ENCODE assay signal across 23 cellular contexts in genomic region chr3:45267097-45267496, GRCh38. TPM values are rescaled to one million over a fixed set of nuclear protein-coding genes. Genes with fewer than 3 reads are reported as not detected.
DNase-seq lines count a peak whose midpoint lies in the region; ATAC-seq and FAIRE-seq lines count a peak whose summit lies in the region.
"Had no signal": no experiment of that assay in that cellular context is flagged by ENCODE, and none has a peak within 500 bp of the region (broad histone marks: within the 10 kb centered on the region; RNA-seq: fewer than 3 reads in every experiment).

No MANE protein-coding gene starts in this region.

- H4K20me1 ChIP-seq in Karpas-422 (ENCODE audit: insufficient read depth, low read depth, low read length) = no peaks in the 10 kb centered on the region
- H4K20me1 ChIP-seq: BLaER1 treated with 17β-estradiol and CSF1 and Interleukin-3, amounts not matched to agents 10 nM and 100 nM had no signal

- H3K4me3 ChIP-seq in Karpas-422 (ENCODE audit: low read length) = no peak overlapping the region
- H3K4me3 ChIP-seq: A549; BLaER1 treated with 17β-estradiol and CSF1 and Interleukin-3, amounts not matched to agents 10 nM and 100 nM had no signal

- no peak overlapping the region for H2AFZ ChIP-seq in Karpas-422 (ENCODE audit: low read length)

- H3K4me1 ChIP-seq in Karpas-422 (ENCODE audit: low read length) = no peaks in the 10 kb centered on the region; the same call in 1 of the 2 replicates
- H3K4me1 ChIP-seq: A549, Caco-2 had no signal

- H3K9me2 ChIP-seq in Karpas-422 (replicated peaks; ENCODE audit: insufficient read depth, low read length) = no peaks in the 10 kb centered on the region

- peaks cover 5% of the 10 kb centered on the region for H3K4me1 Mint-ChIP-seq in activated CD4-positive, alpha-beta T cell treated with anti-CD3 and anti-CD28 coated beads for 36 hours
- H3K4me1 Mint-ChIP-seq in activated CD4-positive, alpha-beta T cell treated with anti-CD3 and anti-CD28 coated beads, Interleukin-2, amount 10 ng/mL, durations not matched to agents 7 days and 5 days = no peaks in the 10 kb centered on the region
- H3K4me1 Mint-ChIP-seq in activated naive CD4-positive, alpha-beta T cell treated with anti-CD3 and anti-CD28 coated beads, Interleukin-2, amount 50 U/mL, for 24 hours = no peaks in the 10 kb centered on the region
- no peaks in the 10 kb centered on the region for H3K4me1 Mint-ChIP-seq in activated T-helper 17 cell treated with anti-CD3 and anti-CD28 coated beads, Interleukin-2, amount 50 U/mL, for 72 hours
- H3K4me1 Mint-ChIP-seq: B cell had no signal

- no peak overlapping the region for H3K4me2 ChIP-seq in Karpas-422 (ENCODE audit: low read depth, low read length, poor library complexity, severe bottlenecking)
- H3K4me2 ChIP-seq: A549; BLaER1 treated with 17β-estradiol and CSF1 and Interleukin-3, amounts not matched to agents 10 nM and 100 nM had no signal

- ATAC-seq in activated CD4-positive, alpha-beta T cell treated with anti-CD3 and anti-CD28 coated beads for 36 hours = peak; percentile 68
- ATAC-seq in activated T-helper 17 cell treated with anti-CD3 and anti-CD28 coated beads, Interleukin-2, amount 50 U/mL, for 72 hours (replicated peaks) = peak; percentile 32
- ATAC-seq in GM19324 (IDR thresholded peaks at IDR 0.05; ENCODE audit: low FRiP score, unreplicated experiment) = no peak
- ATAC-seq: A549; CD8-positive, alpha-beta T cell had no signal

- no peak overlapping the region for H3K9ac ChIP-seq in Karpas-422 (ENCODE audit: low read length)
- H3K9ac ChIP-seq: BLaER1 treated with 17β-estradiol and CSF1 and Interleukin-3, amounts not matched to agents 10 nM and 100 nM had no signal

- peaks cover 4% of the 10 kb centered on the region for H3K27me3 Mint-ChIP-seq in activated CD4-positive, alpha-beta T cell treated with anti-CD3 and anti-CD28 coated beads for 36 hours
- H3K27me3 Mint-ChIP-seq in activated CD4-positive, alpha-beta T cell treated with anti-CD3 and anti-CD28 coated beads, Interleukin-2, amount 10 ng/mL, durations not matched to agents 7 days and 5 days = peaks cover 5% of the 10 kb centered on the region
- no peaks in the 10 kb centered on the region for H3K27me3 Mint-ChIP-seq in activated naive CD4-positive, alpha-beta T cell treated with anti-CD3 and anti-CD28 coated beads, Interleukin-2, amount 50 U/mL, for 24 hours
- peaks cover 6% of the 10 kb centered on the region for H3K27me3 Mint-ChIP-seq in activated T-helper 17 cell treated with anti-CD3 and anti-CD28 coated beads, Interleukin-2, amount 50 U/mL, for 72 hours
- H3K27me3 Mint-ChIP-seq: CD4-positive, alpha-beta T cell had no signal

- no peak overlapping the region for H3K4me3 Mint-ChIP-seq in activated CD4-positive, alpha-beta T cell treated with anti-CD3 and anti-CD28 coated beads for 36 hours
- H3K4me3 Mint-ChIP-seq in activated CD4-positive, alpha-beta T cell treated with anti-CD3 and anti-CD28 coated beads, Interleukin-2, amount 10 ng/mL, durations not matched to agents 7 days and 5 days = no peak overlapping the region
- no peak overlapping the region for H3K4me3 Mint-ChIP-seq in activated naive CD4-positive, alpha-beta T cell treated with anti-CD3 and anti-CD28 coated beads, Interleukin-2, amount 50 U/mL, for 24 hours
- no peak overlapping the region for H3K4me3 Mint-ChIP-seq in activated T-helper 17 cell treated with anti-CD3 and anti-CD28 coated beads, Interleukin-2, amount 50 U/mL, for 72 hours
- H3K4me3 Mint-ChIP-seq: B cell; CD4-positive, alpha-beta T cell; CD8-positive, alpha-beta T cell had no signal

- H3K36me3 ChIP-seq in Karpas-422 (ENCODE audit: insufficient read depth, low read length) = no peaks in the 10 kb centered on the region
- H3K36me3 ChIP-seq: BLaER1 treated with 17β-estradiol and CSF1 and Interleukin-3, amounts not matched to agents 10 nM and 100 nM had no signal

- FAIRE-seq in GM18507 (lab: Jason Lieb, UNC) = peak; percentile 24
- FAIRE-seq: A549, D721Med, GM12891, GM19239 had no signal

- CTCF ChIA-PET in activated CD4-positive, alpha-beta T cell treated with anti-CD3 and anti-CD28 coated beads for 36 hours (lab: Charles Lee) = interaction anchor here (0.7 to 1.2 kb wide), 3 partner anchors 9 to 54 kb away, joined by 3 to 6 read pairs (median 3); no protein-coding TSS in a partner anchor
- CTCF ChIA-PET in activated CD4-positive, alpha-beta T cell treated with anti-CD3 and anti-CD28 coated beads, Interleukin-2, amount 10 ng/mL, durations not matched to agents 7 days and 5 days (lab: Charles Lee) = no interaction called here

- POLR2A ChIA-PET in activated CD4-positive, alpha-beta T cell treated with anti-CD3 and anti-CD28 coated beads for 36 hours (lab: Charles Lee) = no interaction called here
- POLR2A ChIA-PET in activated CD4-positive, alpha-beta T cell treated with anti-CD3 and anti-CD28 coated beads, Interleukin-2, amount 10 ng/mL, durations not matched to agents 7 days and 5 days (lab: Charles Lee) = no interaction called here

- intact Hi-C loops in activated CD4-positive, alpha-beta T cell treated with anti-CD3 and anti-CD28 coated beads for 36 hours (cut with DNase I, micrococcal nuclease) = no loop called here

- H3K27me3 ChIP-seq in Karpas-422 (ENCODE audit: low read length) = no peaks in the 10 kb centered on the region
- H3K27me3 ChIP-seq: BLaER1 treated with 17β-estradiol and CSF1 and Interleukin-3, amounts not matched to agents 10 nM and 100 nM had no signal

- no peaks in the 10 kb centered on the region for H3K9me3 ChIP-seq in Karpas-422 (ENCODE audit: low read length)
- H3K9me3 ChIP-seq: A549; BLaER1 treated with 17β-estradiol and CSF1 and Interleukin-3, amounts not matched to agents 10 nM and 100 nM; Caco-2 had no signal

- H3K79me2 ChIP-seq in Karpas-422 (ENCODE audit: low read length) = no peaks in the 10 kb centered on the region

- H3K36me3 Mint-ChIP-seq in activated CD4-positive, alpha-beta T cell treated with anti-CD3 and anti-CD28 coated beads for 36 hours (ENCODE audit: low read depth) = no peaks in the 10 kb centered on the region
- no peaks in the 10 kb centered on the region for H3K36me3 Mint-ChIP-seq in activated CD4-positive, alpha-beta T cell treated with anti-CD3 and anti-CD28 coated beads, Interleukin-2, amount 10 ng/mL, durations not matched to agents 7 days and 5 days (ENCODE audit: low read depth)
- H3K36me3 Mint-ChIP-seq in activated naive CD4-positive, alpha-beta T cell treated with anti-CD3 and anti-CD28 coated beads, Interleukin-2, amount 50 U/mL, for 24 hours = no peaks in the 10 kb centered on the region
- H3K36me3 Mint-ChIP-seq in activated T-helper 17 cell treated with anti-CD3 and anti-CD28 coated beads, Interleukin-2, amount 50 U/mL, for 72 hours (ENCODE audit: low read depth) = no peaks in the 10 kb centered on the region
- H3K36me3 Mint-ChIP-seq: CD8-positive, alpha-beta T cell had no signal

- no peak for DNase-seq in activated CD4-positive, alpha-beta T cell treated with anti-CD3 and anti-CD28 coated beads for 36 hours
- no peak for DNase-seq in activated CD4-positive, alpha-beta T cell treated with anti-CD3 and anti-CD28 coated beads, Interleukin-2, amount 10 ng/mL, durations not matched to agents 7 days and 5 days
- no peak for DNase-seq in activated naive CD4-positive, alpha-beta T cell (lab: John Stamatoyannopoulos, UW)
- DNase-seq in GM18507 (ENCODE audit: extremely low spot score, insufficient read length, low read depth) (no peak), Karpas-422 (no peak)
- DNase-seq: AML-193; Caco-2; Calu3; CD4-positive, alpha-beta T cell; CD8-positive, alpha-beta T cell; DMS79 treated with DMSO at 0.1 percent for 48 hours; GF-D8 had no signal

- no peaks in the 10 kb centered on the region for H3K9me3 Mint-ChIP-seq in activated CD4-positive, alpha-beta T cell treated with anti-CD3 and anti-CD28 coated beads for 36 hours (ENCODE audit: low read depth)
- no peaks in the 10 kb centered on the region for H3K9me3 Mint-ChIP-seq in activated CD4-positive, alpha-beta T cell treated with anti-CD3 and anti-CD28 coated beads, Interleukin-2, amount 10 ng/mL, durations not matched to agents 7 days and 5 days
- H3K9me3 Mint-ChIP-seq in activated naive CD4-positive, alpha-beta T cell treated with anti-CD3 and anti-CD28 coated beads, Interleukin-2, amount 50 U/mL, for 24 hours = no peaks in the 10 kb centered on the region
- no peaks in the 10 kb centered on the region for H3K9me3 Mint-ChIP-seq in activated T-helper 17 cell treated with anti-CD3 and anti-CD28 coated beads, Interleukin-2, amount 50 U/mL, for 72 hours
- H3K9me3 Mint-ChIP-seq: CD4-positive, alpha-beta T cell; CD8-positive, alpha-beta T cell had no signal

- H3K27ac Mint-ChIP-seq in activated CD4-positive, alpha-beta T cell treated with anti-CD3 and anti-CD28 coated beads for 36 hours = no peak overlapping the region
- no peak overlapping the region for H3K27ac Mint-ChIP-seq in activated CD4-positive, alpha-beta T cell treated with anti-CD3 and anti-CD28 coated beads, Interleukin-2, amount 10 ng/mL, durations not matched to agents 7 days and 5 days
- peak overlapping the region; percentile 8 for H3K27ac Mint-ChIP-seq in activated naive CD4-positive, alpha-beta T cell treated with anti-CD3 and anti-CD28 coated beads, Interleukin-2, amount 50 U/mL, for 24 hours
- H3K27ac Mint-ChIP-seq in activated T-helper 17 cell treated with anti-CD3 and anti-CD28 coated beads, Interleukin-2, amount 50 U/mL, for 72 hours = no peak overlapping the region
- H3K27ac Mint-ChIP-seq: B cell; CD4-positive, alpha-beta T cell; CD8-positive, alpha-beta T cell had no signal

- no peak overlapping the region for H3K27ac ChIP-seq in Karpas-422 (ENCODE audit: low read length)
- H3K27ac ChIP-seq: 22Rv1; A549; BLaER1 treated with 17β-estradiol and CSF1 and Interleukin-3, amounts not matched to agents 10 nM and 100 nM; C4-2B had no signal

RNA-seq across cellular contexts. Expression of gene TMEM158, which starts 41.0 kb away (rescaled TPM):
- under 1 TPM in 1 of 2 experiments, not detected in 1; 0.09 TPM for total RNA-seq in activated CD4-positive, alpha-beta T cell treated with anti-CD3 and anti-CD28 coated beads for 36 hours
- total RNA-seq in activated CD4-positive, alpha-beta T cell treated with anti-CD3 and anti-CD28 coated beads, Interleukin-2, amount 10 ng/mL, durations not matched to agents 7 days and 5 days = under 1 TPM; 0.54 to 0.55 TPM
- not detected for total RNA-seq in activated T-helper 17 cell treated with anti-CD3 and anti-CD28 coated beads, Interleukin-2, amount 50 U/mL, for 72 hours
- total RNA-seq in Karpas-422 (2014; rRNA removed; shearing (Covaris generic); ENCODE audit: low replicate concordance) = not detected in 2 replicates
- total RNA-seq: B cell; CD4-positive, alpha-beta T cell; CD8-positive, alpha-beta T cell had no signal
